In genomic region chr6:27495386-27496135, GRCh38 we compare ENCODE assay signal across 9 cellular contexts. TPM values are rescaled to one million over a fixed set of nuclear protein-coding genes. Genes with fewer than 3 reads are reported as not detected.
A peak's percentile ranks its signal among the peaks of the same experiment; 100 is the strongest.
DNase-seq lines count a peak whose midpoint lies in the region; ATAC-seq and TF ChIP-seq lines count a peak whose summit lies in the region.
"Had no signal": no experiment of that assay in that cellular context is flagged by ENCODE, and none has a peak within 500 bp of the region (broad histone marks: within the 10 kb centered on the region; RNA-seq: fewer than 3 reads in every experiment).

No MANE protein-coding gene starts in this region.

- H3K4me3 Mint-ChIP-seq in activated CD4-positive, alpha-beta T cell treated with anti-CD3 and anti-CD28 coated beads, Interleukin-2, amount 10 ng/mL, durations not matched to agents 7 days and 5 days, result peak overlapping the region; percentile 71
- H3K4me3 Mint-ChIP-seq in natural killer cell, result peak overlapping the region; percentile 61

- CTCF ChIA-PET in activated CD4-positive, alpha-beta T cell treated with anti-CD3 and anti-CD28 coated beads, Interleukin-2, amount 10 ng/mL, durations not matched to agents 7 days and 5 days (lab: Charles Lee), result no interaction called here

- peak; percentile 41 for DNase-seq in DMS53 (lab: John Stamatoyannopoulos, UW)
- no peak for DNase-seq in DMS53 treated with DMSO at 0.1 percent for 48 hours (lab: John Stamatoyannopoulos, UW; ENCODE audit: unreplicated experiment)
- peak in 73 of 76 experiments; percentile 65 to 98 (median 90) for DNase-seq in HUDEP-2 (lab: John Stamatoyannopoulos, UW; ENCODE audit: unreplicated experiment in 76 of 76)
- peak; percentile 42 for DNase-seq in activated CD4-positive, alpha-beta T cell treated with anti-CD3 and anti-CD28 coated beads, Interleukin-2, amount 10 ng/mL, durations not matched to agents 7 days and 5 days
- DNase-seq in epithelial cell of proximal tubule (ENCODE audit: low read depth), result no peak
- no peak for DNase-seq in natural killer cell
- peak; percentile 33 to 59 for DNase-seq in tibial nerve (ENCODE audit: low spot score in 2 of 2)
- no peak for DNase-seq in DMS153 (lab: John Stamatoyannopoulos, UW)

- peaks cover 2% of the 10 kb centered on the region for H3K9me3 Mint-ChIP-seq in activated CD4-positive, alpha-beta T cell treated with anti-CD3 and anti-CD28 coated beads, Interleukin-2, amount 10 ng/mL, durations not matched to agents 7 days and 5 days
- no peaks in the 10 kb centered on the region for H3K9me3 Mint-ChIP-seq in natural killer cell

- no peaks in the 10 kb centered on the region for H3K9me3 ChIP-seq in tibial nerve

- ATAC-seq in natural killer cell, result peak in 2 of 3 donors; percentile 44 to 52

- H3K4me3 ChIP-seq in epithelial cell of proximal tubule (ENCODE audit: low read depth, low read length), result peak overlapping the region; percentile 76
- peak overlapping the region; percentile 26 to 55 (median 34) for H3K4me3 ChIP-seq in tibial nerve
- H3K4me3 ChIP-seq: BLaER1 had no signal

- POLR2A ChIA-PET in activated CD4-positive, alpha-beta T cell treated with anti-CD3 and anti-CD28 coated beads, Interleukin-2, amount 10 ng/mL, durations not matched to agents 7 days and 5 days (lab: Charles Lee), result no interaction called here

- TF ChIP-seq POLR2A in tibial nerve (IDR thresholded peaks at IDR 0.05), result no peak

- peak in 1 of 2 donors; percentile 35 for TF ChIP-seq EP300 in tibial nerve (IDR thresholded peaks at IDR 0.05)

- TF ChIP-seq CTCF in epithelial cell of proximal tubule (conservative IDR thresholded peaks at IDR 0.05; ENCODE audit: low read depth, low read length) (peak; percentile 23), natural killer cell (IDR thresholded peaks at IDR 0.05) (no peak), tibial nerve (IDR thresholded peaks at IDR 0.05) (no peak)

- intact Hi-C loops in natural killer cell (cut with micrococcal nuclease), result no loop called here

- H3K4me1 ChIP-seq in tibial nerve, result peaks cover 0 to 13% (median 3%) of the 10 kb centered on the region in 4 donors
- H3K4me1 ChIP-seq: BLaER1 had no signal

- H3K27ac Mint-ChIP-seq in activated CD4-positive, alpha-beta T cell treated with anti-CD3 and anti-CD28 coated beads, Interleukin-2, amount 10 ng/mL, durations not matched to agents 7 days and 5 days, result peak overlapping the region; percentile 54
- H3K27ac Mint-ChIP-seq in natural killer cell, result peak overlapping the region in 1 of 2 donors; percentile 11

- H3K36me3 ChIP-seq in tibial nerve, result no peaks in the 10 kb centered on the region
- H3K36me3 ChIP-seq: BLaER1 had no signal

- H3K27me3 ChIP-seq in tibial nerve, result peaks cover 0 to 40% of the 10 kb centered on the region in 2 donors

- peak overlapping the region in 1 of 4 donors; percentile 41 for H3K27ac ChIP-seq in tibial nerve
- H3K27ac ChIP-seq: BLaER1 had no signal

- H3K4me1 Mint-ChIP-seq in activated CD4-positive, alpha-beta T cell treated with anti-CD3 and anti-CD28 coated beads, Interleukin-2, amount 10 ng/mL, durations not matched to agents 7 days and 5 days, result peaks cover 18% of the 10 kb centered on the region
- peaks cover 12 to 14% of the 10 kb centered on the region in 2 donors for H3K4me1 Mint-ChIP-seq in natural killer cell

- H3K27me3 Mint-ChIP-seq in activated CD4-positive, alpha-beta T cell treated with anti-CD3 and anti-CD28 coated beads, Interleukin-2, amount 10 ng/mL, durations not matched to agents 7 days and 5 days, result peaks cover 61% of the 10 kb centered on the region
- H3K27me3 Mint-ChIP-seq in natural killer cell (ENCODE audit: low read depth in 2 of 2), result peaks cover 38 to 71% of the 10 kb centered on the region in 2 donors

- peaks cover 2% of the 10 kb centered on the region for H3K36me3 Mint-ChIP-seq in activated CD4-positive, alpha-beta T cell treated with anti-CD3 and anti-CD28 coated beads, Interleukin-2, amount 10 ng/mL, durations not matched to agents 7 days and 5 days (ENCODE audit: low read depth)
- no peaks in the 10 kb centered on the region for H3K36me3 Mint-ChIP-seq in natural killer cell

- WGBS in tibial nerve, 2 donors, result 3 to 4% methylated on average over 30 to 34 of the region's 34 CpGs

RNA-seq across cellular contexts. Expression of gene ZNF184, which starts 22.7 kb away (rescaled TPM):
- total RNA-seq in activated CD4-positive, alpha-beta T cell treated with anti-CD3 and anti-CD28 coated beads, Interleukin-2, amount 10 ng/mL, durations not matched to agents 7 days and 5 days, result 10 to 100 TPM; 14.4 to 16.8 TPM
- total RNA-seq in epithelial cell of proximal tubule (3.7 and 5.7 TPM in 2 replicates), natural killer cell (10 to 100 TPM; 12.8 to 21.7 (median 16.2) TPM), tibial nerve (10 to 100 TPM in 2 of 4 donors, 1 to 10 TPM in 2; 6.1 to 10.7 (median 8.9) TPM)

Comparison
In these comparisons a context has a peak if more than half of its experiments do, and no peak if none do; other contexts are left out.
1. DNase-seq: peak in DMS53 (single experiment), HUDEP-2 (73 of 76), activated CD4-positive, alpha-beta T cell treated with anti-CD3 and anti-CD28 coated beads, Interleukin-2, amount 10 ng/mL, durations not matched to agents 7 days and 5 days (single experiment) and tibial nerve (2 of 2); none in DMS53 treated with DMSO at 0.1 percent for 48 hours (single experiment), epithelial cell of proximal tubule (single experiment), natural killer cell (single experiment) and DMS153 (single experiment).